14 cellular contexts compared by ENCODE assay signal in genomic region chr9:133331641-133332380, GRCh38.
"Had no signal": no experiment of that assay in that cellular context is flagged by ENCODE, and none has a peak within 500 bp of the region (broad histone marks: within the 10 kb centered on the region; RNA-seq: fewer than 3 reads in every experiment).

No MANE protein-coding gene starts in this region.

- DNase-seq: activated naive CD4-positive, alpha-beta T cell treated with anti-CD3 and anti-CD28 coated beads for 36 hours; amniotic stem cell; brain microvascular endothelial cell; esophagus squamous epithelium; foreskin fibroblast; mesendoderm; SJCRH30; thyroid gland had no signal

- H3K9me3 Mint-ChIP-seq: activated naive CD4-positive, alpha-beta T cell treated with anti-CD3 and anti-CD28 coated beads for 36 hours; activated T-helper 1 cell treated with anti-CD3 and anti-CD28 coated beads, Interleukin-12 subunit alpha, Interleukin-12 subunit beta, Interleukin-2, Interleukin-4 antibody, amounts not matched to agents 30 ng/mL and 10 ng/mL and 1 ng/mL, durations not matched to agents 14 hours and 24 hours and 36 hours; stimulated activated effector memory CD8-positive, alpha-beta T cell treated with anti-CD3 and anti-CD28 coated beads, Interleukin-12 subunit alpha, Interleukin-12 subunit beta, amount 100 ng/mL, for 72 hours had no signal

- H3K4me3 ChIP-seq: esophagus squamous epithelium, heart left ventricle, left lung, right atrium auricular region, SJCRH30, smooth muscle cell, thyroid gland had no signal

- H3K27me3 ChIP-seq: brain microvascular endothelial cell, esophagus squamous epithelium, heart left ventricle, left lung, right atrium auricular region, SJCRH30, thyroid gland had no signal

- H3K4me1 ChIP-seq: SJCRH30 had no signal

- ATAC-seq: heart left ventricle; left lung; stimulated activated effector memory CD8-positive, alpha-beta T cell treated with anti-CD3 and anti-CD28 coated beads, Interleukin-12 subunit alpha, Interleukin-12 subunit beta, amount 100 ng/mL, for 72 hours had no signal

- H3K4me3 Mint-ChIP-seq: activated naive CD4-positive, alpha-beta T cell treated with anti-CD3 and anti-CD28 coated beads for 36 hours; activated T-helper 1 cell treated with anti-CD3 and anti-CD28 coated beads, Interleukin-12 subunit alpha, Interleukin-12 subunit beta, Interleukin-2, Interleukin-4 antibody, amounts not matched to agents 30 ng/mL and 10 ng/mL and 1 ng/mL, durations not matched to agents 14 hours and 24 hours and 36 hours; stimulated activated effector memory CD8-positive, alpha-beta T cell treated with anti-CD3 and anti-CD28 coated beads, Interleukin-12 subunit alpha, Interleukin-12 subunit beta, amount 100 ng/mL, for 72 hours had no signal

- H3K4me2 ChIP-seq: smooth muscle cell had no signal

- H3K9me3 ChIP-seq: esophagus squamous epithelium, heart left ventricle, left lung, right atrium auricular region, SJCRH30, thyroid gland had no signal

- H3K27ac Mint-ChIP-seq: activated naive CD4-positive, alpha-beta T cell treated with anti-CD3 and anti-CD28 coated beads for 36 hours; activated T-helper 1 cell treated with anti-CD3 and anti-CD28 coated beads, Interleukin-12 subunit alpha, Interleukin-12 subunit beta, Interleukin-2, Interleukin-4 antibody, amounts not matched to agents 30 ng/mL and 10 ng/mL and 1 ng/mL, durations not matched to agents 14 hours and 24 hours and 36 hours had no signal

- H3K27ac ChIP-seq: brain microvascular endothelial cell, esophagus squamous epithelium, heart left ventricle, left lung, right atrium auricular region, SJCRH30, thyroid gland had no signal
